In the genomic region with DNA sequence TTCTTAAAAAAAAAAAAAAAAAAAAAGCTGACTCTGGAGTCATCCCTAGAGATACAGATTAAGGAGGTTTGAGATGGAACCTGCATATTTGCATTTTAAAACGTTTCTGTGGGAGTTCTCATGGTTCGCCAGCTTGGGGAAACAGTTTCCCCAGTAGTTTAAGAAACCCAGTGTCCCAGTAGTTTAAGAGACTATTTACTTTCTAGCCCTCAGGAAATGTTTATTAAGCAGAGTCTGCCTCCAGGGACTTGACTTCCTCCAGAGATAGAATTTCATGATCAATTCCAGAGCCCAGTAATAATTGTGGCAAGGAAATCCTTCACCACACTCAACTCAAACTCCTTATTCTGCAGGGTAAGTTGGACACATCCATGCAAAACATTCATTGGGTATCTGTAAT, we compare ENCODE assay signal across 26 cellular contexts. TPM values are rescaled to one million over a fixed set of nuclear protein-coding genes. Genes with fewer than 3 reads are reported as not detected.
"Had no signal": no experiment of that assay in that cellular context is flagged by ENCODE, and none has a peak within 500 bp of the region (broad histone marks: within the 10 kb centered on the region; RNA-seq: fewer than 3 reads in every experiment).

No MANE protein-coding gene starts in this region.

- H3K9me3 ChIP-seq: esophagus muscularis mucosa, gastrocnemius medialis, heart right ventricle, left lung, lower lobe of right lung had no signal

- H3K36me3 ChIP-seq: esophagus muscularis mucosa, gastrocnemius medialis, heart right ventricle, left lung, lower lobe of right lung had no signal

- DNase-seq: dermis blood vessel endothelial cell; dorsolateral prefrontal cortex; effector CD4-positive, alpha-beta T cell; effector memory CD4-positive, alpha-beta T cell; foreskin fibroblast; foreskin melanocyte; gastrocnemius medialis; glutamatergic neuron; heart right ventricle; hippocampal formation; left cardiac atrium; left lung; left ventricle myocardium superior; lower lobe of right lung; mesendoderm; midbrain; naive thymus-derived CD4-positive, alpha-beta T cell had no signal

- H3K4me3 Mint-ChIP-seq: naive thymus-derived CD4-positive, alpha-beta T cell had no signal

- H3K27me3 ChIP-seq: esophagus muscularis mucosa, heart right ventricle, left lung had no signal

- ATAC-seq: gastrocnemius medialis; heart right ventricle; left cardiac atrium; left lung; left ventricle myocardium superior; lower lobe of right lung; naive thymus-derived CD4-positive, alpha-beta T cell had no signal

- H3K4me3 ChIP-seq: coronary artery, dorsolateral prefrontal cortex, esophagus muscularis mucosa, gastrocnemius medialis, heart right ventricle, left lung, lower lobe of right lung had no signal

- H3K4me1 ChIP-seq: left lung, lower lobe of right lung had no signal

- H3K9me3 Mint-ChIP-seq: naive thymus-derived CD4-positive, alpha-beta T cell had no signal

- H3K27ac ChIP-seq: coronary artery, dorsolateral prefrontal cortex, esophagus muscularis mucosa, gastrocnemius medialis, heart right ventricle, left lung, lower lobe of right lung had no signal

RNA-seq across cellular contexts. Expression of gene DIPK1C, which starts 39.1 kb away (rescaled TPM):
- total RNA-seq: dermis blood vessel endothelial cell; endothelial cell of umbilical vein; epithelial cell of proximal tubule; glomerular endothelial cell; kidney epithelial cell; left lung; lower lobe of right lung; lung microvascular endothelial cell; mononuclear cell; naive thymus-derived CD4-positive, alpha-beta T cell had no signal
- polyA plus RNA-seq: endothelial cell of umbilical vein; keratinocyte; naive thymus-derived CD4-positive, alpha-beta T cell had no signal
